9 cellular contexts compared by ENCODE assay signal in the genomic region with DNA sequence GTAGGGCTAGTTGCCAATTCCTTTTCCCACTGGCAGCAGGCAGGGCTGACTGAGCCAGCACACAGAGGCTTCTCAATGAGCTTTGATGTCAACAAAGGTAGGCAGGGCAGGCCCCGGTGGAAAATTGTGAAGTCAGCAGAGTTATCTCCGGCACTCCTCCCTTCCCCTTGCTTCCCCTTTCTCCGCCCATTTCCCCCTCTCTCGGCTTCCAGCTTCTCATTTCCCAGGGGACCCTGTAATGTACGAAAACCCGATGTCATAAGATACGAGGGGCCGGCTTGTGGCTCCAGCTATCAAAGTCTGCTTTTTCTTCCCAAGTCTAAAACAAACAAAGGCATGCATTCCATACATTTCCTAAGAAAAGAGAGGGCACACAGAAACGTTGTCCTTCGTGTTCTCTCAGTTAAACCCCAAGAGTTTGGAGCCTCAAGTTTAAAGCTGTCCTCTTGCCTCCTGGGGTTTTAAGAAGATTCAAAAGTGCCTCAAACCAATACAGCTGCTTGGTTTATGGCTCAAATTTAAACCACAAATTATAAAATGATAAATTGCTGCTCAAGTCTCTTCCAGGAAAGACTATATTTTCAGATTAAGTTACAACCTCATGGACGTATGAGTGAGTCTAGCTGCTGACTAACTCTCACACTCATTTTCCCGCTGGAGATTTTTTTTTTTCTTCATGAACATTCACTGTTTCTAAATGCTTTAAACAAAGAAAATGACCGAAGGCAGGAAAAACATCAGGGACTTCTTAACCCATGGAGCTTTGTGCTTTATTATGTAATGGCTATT. TPM values are rescaled to one million over a fixed set of nuclear protein-coding genes. Genes with fewer than 3 reads are reported as not detected.
DNase-seq lines count a peak whose midpoint lies in the region; ATAC-seq and TF ChIP-seq lines count a peak whose summit lies in the region.
"Had no signal": no experiment of that assay in that cellular context is flagged by ENCODE, and none has a peak within 500 bp of the region (broad histone marks: within the 10 kb centered on the region; RNA-seq: fewer than 3 reads in every experiment).

No MANE protein-coding gene starts in this region.

- TF ChIP-seq POLR2A in esophagus muscularis mucosa (IDR thresholded peaks at IDR 0.05; ENCODE audit: low read depth): no peak

- DNase-seq in NCI-H1417 (lab: John Stamatoyannopoulos, UW): peak; percentile 18 to 85 (median 58)
- DNase-seq in NCI-H1417 treated with DMSO at 0.1 percent for 48 hours (lab: John Stamatoyannopoulos, UW): no peak
- peak; percentile 56 for DNase-seq in NCI-H2107 (lab: John Stamatoyannopoulos, UW)
- peak; percentile 13 for DNase-seq in activated CD4-positive, alpha-beta T cell treated with anti-CD3 and anti-CD28 coated beads for 48 hours
- DNase-seq in esophagus muscularis mucosa (ENCODE audit: extremely low spot score): no peak

- 8% methylated on average over 13 of the region's 13 CpGs for WGBS in esophagus muscularis mucosa

- H3K4me3 ChIP-seq in esophagus muscularis mucosa (peak overlapping the region; percentile 19 to 43 (median 28)), muscle layer of duodenum (ENCODE audit: low read depth in 1 of 2, low read length in 2 of 2) (peak overlapping the region in 1 of 2 donors; percentile 43)

- no peak for TF ChIP-seq CTCF in esophagus muscularis mucosa (IDR thresholded peaks at IDR 0.05)

- no peak for ATAC-seq in GM18858 (IDR thresholded peaks at IDR 0.05; ENCODE audit: unreplicated experiment)
- no peak for ATAC-seq in HG02973 (IDR thresholded peaks at IDR 0.05; ENCODE audit: unreplicated experiment)

- H3K27me3 ChIP-seq in esophagus muscularis mucosa (no peaks in the 10 kb centered on the region), muscle layer of duodenum (ENCODE audit: low read depth, low read length) (no peaks in the 10 kb centered on the region)

- H3K27ac ChIP-seq in esophagus muscularis mucosa (replicated peaks in 1 of 4): peak overlapping the region; percentile 54 to 72 (median 66)
- H3K27ac ChIP-seq in muscle layer of duodenum (ENCODE audit: low read length): peak overlapping the region; percentile 64
- H3K27ac ChIP-seq: 22Rv1 had no signal

- peaks cover 42 to 63% (median 51%) of the 10 kb centered on the region in 4 donors for H3K4me1 ChIP-seq in esophagus muscularis mucosa
- H3K4me1 ChIP-seq in muscle layer of duodenum (ENCODE audit: control insufficient read depth in 1 of 2, insufficient read depth in 2 of 2, low read length in 2 of 2): peaks cover 19 to 35% of the 10 kb centered on the region in 2 donors

- no peaks in the 10 kb centered on the region for H3K36me3 ChIP-seq in esophagus muscularis mucosa
- no peaks in the 10 kb centered on the region for H3K36me3 ChIP-seq in muscle layer of duodenum (ENCODE audit: control insufficient read depth in 1 of 2, insufficient read depth in 2 of 2, low read length in 2 of 2)

- intact Hi-C loops in esophagus muscularis mucosa (cut with DNase I): no loop called here

- H3K9me3 ChIP-seq in esophagus muscularis mucosa (no peaks in the 10 kb centered on the region), muscle layer of duodenum (ENCODE audit: control insufficient read depth in 1 of 2, low read length in 2 of 2) (no peaks in the 10 kb centered on the region)

- TF ChIP-seq EP300 in esophagus muscularis mucosa (IDR thresholded peaks at IDR 0.05): no peak

RNA-seq across cellular contexts. Expression of gene EML4, which starts 27.3 kb away (rescaled TPM):
- total RNA-seq in esophagus muscularis mucosa: 10 to 100 TPM; 14.5 to 23.2 (median 17.8) TPM

Comparison
In these comparisons a context has a peak if more than half of its experiments do, and no peak if none do; other contexts are left out.
1. DNase-seq: peak in NCI-H1417 (3 of 3), NCI-H2107 (single experiment) and activated CD4-positive, alpha-beta T cell treated with anti-CD3 and anti-CD28 coated beads for 48 hours (single experiment); none in NCI-H1417 treated with DMSO at 0.1 percent for 48 hours (single experiment) and esophagus muscularis mucosa (single experiment).